7 cellular contexts compared by ENCODE assay signal in the genomic region with DNA sequence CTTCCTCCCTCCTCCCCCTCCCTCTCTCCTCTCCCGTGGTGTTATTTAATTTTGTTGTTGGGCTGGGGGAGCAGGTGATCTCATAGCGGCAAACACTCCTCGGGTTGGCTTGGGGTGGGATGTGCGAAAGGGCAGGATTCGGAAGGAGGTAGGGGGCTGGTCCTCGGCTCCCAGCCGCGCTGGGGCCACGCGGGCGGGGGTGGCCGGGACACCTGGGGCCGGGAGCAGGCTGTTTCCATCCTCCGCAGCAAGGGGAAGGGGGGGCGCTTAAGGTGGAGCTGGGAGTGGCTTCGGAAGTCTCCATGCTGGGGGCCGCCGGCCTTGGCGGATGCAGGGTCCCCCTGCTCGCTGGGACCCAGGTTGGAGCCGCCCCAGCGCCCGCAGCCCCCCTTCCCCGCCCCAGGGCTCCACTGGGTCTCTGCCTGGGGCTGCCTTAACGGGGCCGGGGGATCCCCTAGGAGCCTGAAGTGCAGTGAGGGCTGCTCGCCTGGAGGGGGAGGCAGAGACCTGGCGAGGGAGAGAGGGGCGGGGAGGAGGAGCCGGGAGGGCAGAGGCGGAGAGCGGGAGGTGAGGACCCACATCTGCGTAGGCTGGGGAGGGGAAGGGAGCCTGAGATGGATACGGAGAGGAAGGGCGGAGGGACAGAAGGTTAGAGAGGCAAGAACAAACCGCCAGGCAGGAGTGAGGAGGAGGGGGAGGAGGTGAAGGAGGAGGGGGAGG. TPM values are rescaled to one million over a fixed set of nuclear protein-coding genes. Genes with fewer than 3 reads are reported as not detected.
DNase-seq lines count a peak whose midpoint lies in the region; ATAC-seq, FAIRE-seq and TF ChIP-seq lines count a peak whose summit lies in the region.

No MANE protein-coding gene starts in this region.

- peak; percentile 83 for FAIRE-seq in GM18507 (lab: Jason Lieb, UNC)

- TF ChIP-seq CTCF in WERI-Rb-1 (IDR thresholded peaks at IDR 0.05; ENCODE audit: low read depth, low read length) (peak; percentile 75), breast epithelium (IDR thresholded peaks at IDR 0.05) (peak; percentile 62 to 96 (median 81))

- H3K27me3 ChIP-seq in WERI-Rb-1 (ENCODE audit: insufficient read depth, low read depth, severe bottlenecking) (no peaks in the 10 kb centered on the region), breast epithelium (no peaks in the 10 kb centered on the region)

- peak; percentile 61 for ATAC-seq in HG03097 (IDR thresholded peaks at IDR 0.05; ENCODE audit: low FRiP score, unreplicated experiment)

- no peaks in the 10 kb centered on the region for H3K9me3 ChIP-seq in WERI-Rb-1 (ENCODE audit: severe bottlenecking)
- H3K9me3 ChIP-seq in breast epithelium, result no peaks in the 10 kb centered on the region

- H3K4me1 ChIP-seq in breast epithelium, result peaks cover 0 to 4% of the 10 kb centered on the region in 2 donors

- peak overlapping the region; percentile 61 for H3K4me3 ChIP-seq in WERI-Rb-1 (ENCODE audit: low read depth, low read length)
- peak overlapping the region; percentile 50 to 68 (median 57) for H3K4me3 ChIP-seq in breast epithelium

- no peaks in the 10 kb centered on the region for H3K36me3 ChIP-seq in WERI-Rb-1
- H3K36me3 ChIP-seq in breast epithelium, result no peaks in the 10 kb centered on the region

- H3K27ac ChIP-seq in WERI-Rb-1 (peak overlapping the region; percentile 38; the same call in 1 of the 2 replicates), breast epithelium (peak overlapping the region; percentile 87 to 93)

- intact Hi-C loops in breast epithelium (cut with DNase I; ENCODE audit: low total_unique reads), result no loop called here

- peak; percentile 39 for TF ChIP-seq POLR2A in breast epithelium (IDR thresholded peaks at IDR 0.05)

- peak; percentile 82 for DNase-seq in GM18507 (ENCODE audit: extremely low spot score, insufficient read length, low read depth)
- peak; percentile 92 for DNase-seq in NCI-H2227 (lab: John Stamatoyannopoulos, UW; ENCODE audit: unreplicated experiment)
- DNase-seq in WERI-Rb-1, result peak; percentile 95
- DNase-seq in breast epithelium (ENCODE audit: low spot score in 2 of 2), result peak; percentile 84 to 88
- DNase-seq in iris pigment epithelial cell (ENCODE audit: low read depth), result peak; percentile 80
- DNase-seq in stimulated activated CD4-positive, alpha-beta T cell treated with anti-CD3 and anti-CD28 coated beads, Interleukin-12 subunit alpha, Interleukin-12 subunit beta, amount 100 ng/mL, for 24 hours (ENCODE audit: low read depth in 2 of 2), result peak; percentile 82 to 90

RNA-seq across cellular contexts. Expression of a gene that starts 0.4 kb away (rescaled TPM):
- total RNA-seq in breast epithelium, result 10 to 100 TPM in 1 of 3 donors, 1 to 10 TPM in 2; 2.2 to 14.2 (median 9.8) TPM

RNA-seq across cellular contexts. Expression of a gene that starts 9.2 kb away (rescaled TPM):
- total RNA-seq in breast epithelium, result 10 to 100 TPM in 1 of 3 donors, 1 to 10 TPM in 2; 3.9 to 10.8 (median 5.0) TPM

RNA-seq across cellular contexts. Expression of a gene that starts 26.5 kb away (rescaled TPM):
- total RNA-seq in breast epithelium, result 1 to 10 TPM in 2 of 3 donors, under 1 TPM in 1; 0.64 to 2.9 (median 2.6) TPM

RNA-seq across cellular contexts. Expression of a gene that starts 27.0 kb away (rescaled TPM):
- total RNA-seq in breast epithelium, result 10 to 100 TPM in 2 of 3 donors, 1 to 10 TPM in 1; 7.4 to 10.8 (median 10.5) TPM

RNA-seq across cellular contexts. Expression of a gene that starts 27.4 kb away (rescaled TPM):
- total RNA-seq in breast epithelium, result 1,000 to 10,000 TPM; 1,880 to 2,937 (median 2,507) TPM

Comparison
In these comparisons a context has a peak if more than half of its experiments do, and no peak if none do; other contexts are left out.
1. Peak in every context shown above with its lines: DNase-seq, ATAC-seq, H3K4me3 ChIP-seq and H3K27ac ChIP-seq.